Comparison of ENCODE assay signal across 9 cellular contexts in the genomic region with DNA sequence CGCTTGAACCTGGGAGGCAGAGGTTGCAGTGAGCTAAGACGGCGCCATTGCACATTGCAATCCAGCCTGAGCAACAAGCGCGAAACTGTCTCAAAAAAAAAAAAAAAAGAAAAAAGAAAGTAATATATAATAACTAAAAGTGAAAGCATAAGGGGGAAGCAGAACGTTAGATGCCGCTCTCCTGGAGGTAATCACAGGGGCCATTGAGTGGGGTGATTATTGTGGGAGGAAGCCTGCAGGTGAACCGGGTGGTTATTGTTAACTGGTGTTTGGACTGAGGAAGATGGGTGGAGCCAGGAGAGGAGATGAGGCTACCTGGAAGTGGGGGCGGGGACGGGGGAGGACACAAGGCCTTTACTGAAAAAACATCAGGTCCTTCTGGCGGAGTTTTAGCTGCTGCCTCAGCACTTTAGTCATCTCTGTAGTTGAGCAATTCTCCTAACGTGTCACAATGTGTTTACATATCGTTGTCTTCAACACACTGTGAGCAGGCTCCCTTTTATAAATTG. TPM values are rescaled to one million over a fixed set of nuclear protein-coding genes. Genes with fewer than 3 reads are reported as not detected.
A peak's percentile ranks its signal among the peaks of the same experiment; 100 is the strongest.
DNase-seq lines count a peak whose midpoint lies in the region; TF ChIP-seq lines count a peak whose summit lies in the region.
"Had no signal": no experiment of that assay in that cellular context is flagged by ENCODE, and none has a peak within 500 bp of the region (broad histone marks: within the 10 kb centered on the region; RNA-seq: fewer than 3 reads in every experiment).

No MANE protein-coding gene starts in this region.

- no peaks in the 10 kb centered on the region for H3K9me3 ChIP-seq in HEK293 (ENCODE audit: control insufficient read depth, insufficient read depth, low read depth, low read length)
- no peaks in the 10 kb centered on the region for H3K9me3 ChIP-seq in mononuclear cell (ENCODE audit: low read depth, low read length)

- H3K4me1 ChIP-seq in HEK293 (ENCODE audit: control insufficient read depth, insufficient read depth, low read length), result peaks cover 10% of the 10 kb centered on the region; the same call in 1 of the 2 replicates
- H3K4me1 ChIP-seq in mononuclear cell (ENCODE audit: insufficient read depth, low read length), result peaks cover 32% of the 10 kb centered on the region

- H3K4me3 ChIP-seq in GM12864 (ENCODE audit: low read depth, low read length) (peak overlapping the region; percentile 54), HEK293 (ENCODE audit: low read depth, low read length) (no peak overlapping the region), mononuclear cell (ENCODE audit: low read length) (peak overlapping the region; percentile 50)

- POLR2A ChIA-PET in HEK293 (lab: Yijun Ruan, JAX), result no interaction called here

- CTCF ChIA-PET in HEK293 (lab: Yijun Ruan, JAX), result interaction anchor here (0.7 to 4.1 kb wide), 4 partner anchors 11 to 30 kb away, joined by 3 to 16 read pairs (median 4); no protein-coding TSS in a partner anchor

- H3K27ac ChIP-seq in HEK293 (ENCODE audit: extremely low read depth, low read depth, low read length), result no peak overlapping the region
- H3K27ac ChIP-seq: HL-60 had no signal

- TF ChIP-seq CTCF in GM12864 (IDR thresholded peaks at IDR 0.05; ENCODE audit: low read depth, low read length, missing control alignments), result no peak
- no peak for TF ChIP-seq CTCF in HEK293 (tag by site-specific recombination; IDR thresholded peaks at IDR 0.05)

- peaks cover 12% of the 10 kb centered on the region for H3K27me3 ChIP-seq in mononuclear cell (ENCODE audit: insufficient read depth, low read length)

- DNase-seq in GM12864 (ENCODE audit: low read depth) (no peak), NCI-H510A treated with DMSO at 0.1 percent for 48 hours (lab: John Stamatoyannopoulos, UW) (peak; percentile 93), amygdala (lab: John Stamatoyannopoulos, UW) (no peak), pons (ENCODE audit: low spot score) (no peak), OCI-M1 (lab: John Stamatoyannopoulos, UW) (no peak)
- DNase-seq in activated T-helper 9 cell treated with anti-CD3 and anti-CD28 coated beads, Interleukin-2, amount 50 U/mL, for 16 hours (ENCODE audit: low read depth), result peak; percentile 51

- no peaks in the 10 kb centered on the region for H3K36me3 ChIP-seq in HEK293 (ENCODE audit: control insufficient read depth in 2 of 2, insufficient read depth in 1 of 2, low read length in 2 of 2)

TF ChIP-seq in HEK293, 187 proteins besides CTCF, POLR2A, EP300 and RAD21:
- TF ChIP-seq KLF17 (tag by site-specific recombination; IDR thresholded peaks at IDR 0.05) (no peak), PRDM1 (tag by site-specific recombination; IDR thresholded peaks at IDR 0.05) (peak; percentile 44), ZNF311 (tag by site-specific recombination; IDR thresholded peaks at IDR 0.05; ENCODE audit: borderline replicate concordance) (no peak), GLIS1 (tag by site-specific recombination; IDR thresholded peaks at IDR 0.05) (peak; percentile 50), EGR2 (tag by site-specific recombination; IDR thresholded peaks at IDR 0.05; ENCODE audit: low read depth) (peak; percentile 41; the same call in 1 of the 2 replicates), ZFHX2 (tag by site-specific recombination; conservative IDR thresholded peaks at IDR 0.05) (0 out of 2 replicates have a peak, but pooled peaks have one; percentile 27), YY2 (tag by site-specific recombination; IDR thresholded peaks at IDR 0.05) (no peak), HIC1 (tag by site-specific recombination; IDR thresholded peaks at IDR 0.05) (no peak)

RNA-seq across cellular contexts. Expression of gene TJP2, which starts 5.3 kb away (rescaled TPM):
- total RNA-seq in mononuclear cell, result 16.1 TPM

Comparison
In these comparisons a context has a peak if more than half of its experiments do, and no peak if none do; other contexts are left out.
1. DNase-seq: peak in NCI-H510A treated with DMSO at 0.1 percent for 48 hours (single experiment) and activated T-helper 9 cell treated with anti-CD3 and anti-CD28 coated beads, Interleukin-2, amount 50 U/mL, for 16 hours (single experiment); none in GM12864 (single experiment), amygdala (0 of 56), pons (single experiment) and OCI-M1 (single experiment).